In the genomic region with DNA sequence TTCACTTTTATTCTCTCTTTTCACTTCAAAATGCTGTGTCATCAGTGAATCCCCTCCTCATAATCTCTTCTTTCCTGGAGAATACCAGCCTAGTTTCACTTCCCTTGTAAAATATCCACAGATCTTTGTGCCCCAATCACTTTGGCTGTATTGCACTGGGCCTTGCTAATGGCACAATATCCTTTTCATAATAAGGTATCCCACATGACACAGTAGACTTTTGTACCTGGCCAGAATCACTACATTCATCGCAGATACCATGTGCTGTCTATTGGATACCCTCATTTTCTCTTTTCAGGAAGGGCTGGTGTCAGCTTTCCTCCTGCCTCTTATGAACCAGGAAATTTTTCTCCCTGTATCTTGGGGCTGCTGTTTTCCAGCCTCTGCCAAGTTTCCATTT, we compare ENCODE assay signal across 30 cellular contexts. TPM values are rescaled to one million over a fixed set of nuclear protein-coding genes. Genes with fewer than 3 reads are reported as not detected.
DNase-seq lines count a peak whose midpoint lies in the region; FAIRE-seq and TF ChIP-seq lines count a peak whose summit lies in the region.
"Had no signal": no experiment of that assay in that cellular context is flagged by ENCODE, and none has a peak within 500 bp of the region (broad histone marks: within the 10 kb centered on the region; RNA-seq: fewer than 3 reads in every experiment).

No MANE protein-coding gene starts in this region.

- no peak overlapping the region for H2BK120ac ChIP-seq in neuronal stem cell (ENCODE audit: low read depth, low read length)

- in situ Hi-C loops in SK-MEL-5 (cut with HindIII; ENCODE audit: low pct_unique_long_range_greater_than_20kb, low sequenced_read_pairs), result no loop called here

- DNase-seq in NCI-H510A treated with DMSO at 0.1 percent for 48 hours (lab: John Stamatoyannopoulos, UW), result peak; percentile 65
- DNase-seq in NCI-H510A (lab: John Stamatoyannopoulos, UW), result no peak
- peak; percentile 62 for DNase-seq in NCI-H1105 treated with DMSO at 0.1 percent for 48 hours (lab: John Stamatoyannopoulos, UW)
- DNase-seq in SK-MEL-5 (ENCODE audit: low read depth, low spot score), result peak; percentile 2
- DNase-seq in small intestine, result peak; percentile 32
- no peak for DNase-seq in neuronal stem cell (ENCODE audit: low spot score)
- no peak for DNase-seq in adrenal gland
- DNase-seq in H7, result no peak
- DNase-seq: activated CD4-positive, alpha-beta memory T cell treated with anti-CD3 and anti-CD28 coated beads, Interleukin-2, amount 10 ng/mL, durations not matched to agents 7 days and 5 days; activated CD4-positive, CD25-positive, alpha-beta regulatory T cell treated with anti-CD3 and anti-CD28 coated beads, Interleukin-2, amount 50 U/mL, for 72 hours; activated CD8-positive, alpha-beta memory T cell treated with anti-CD3 and anti-CD28 coated beads, Interleukin-2, amount 50 U/mL, for 48 hours; anterior cingulate cortex; cortex of kidney; DND-41; effector memory CD8-positive, alpha-beta T cell; heart left ventricle; MM.1S; NCI-H2029 treated with DMSO at 0.1 percent for 48 hours; right cardiac atrium; SK-N-SH; spleen had no signal

- no peaks in the 10 kb centered on the region for H3K36me3 ChIP-seq in small intestine (ENCODE audit: control insufficient read depth in 2 of 2, insufficient read depth in 2 of 2, low read length in 2 of 2)
- H3K36me3 ChIP-seq in neuronal stem cell (replicated peaks in 1 of 2; ENCODE audit: control insufficient read depth in 2 of 2, insufficient read depth in 2 of 2, low read length in 2 of 2), result no peaks in the 10 kb centered on the region
- no peaks in the 10 kb centered on the region for H3K36me3 ChIP-seq in adrenal gland (replicated peaks in 1 of 2)
- H3K36me3 ChIP-seq in H7 (replicated peaks; ENCODE audit: control insufficient read depth, insufficient read depth, low read length), result no peaks in the 10 kb centered on the region
- H3K36me3 ChIP-seq: heart left ventricle, neural progenitor cell, spleen had no signal

- intact Hi-C loops in adrenal gland (cut with DNase I), result no loop called here

- H2AFZ ChIP-seq in neuronal stem cell (ENCODE audit: low read length), result no peak overlapping the region
- H2AFZ ChIP-seq: neural progenitor cell had no signal

- H3K9me3 ChIP-seq in small intestine (ENCODE audit: control insufficient read depth, low read depth) (no peaks in the 10 kb centered on the region), neuronal stem cell (replicated peaks in 1 of 2; ENCODE audit: control insufficient read depth in 2 of 2, insufficient read depth in 1 of 2, low read depth in 1 of 2, low read length in 2 of 2) (peaks cover 5% of the 10 kb centered on the region in 2 donors), adrenal gland (replicated peaks in 1 of 3) (no peaks in the 10 kb centered on the region)
- H3K9me3 ChIP-seq: SK-N-SH had no signal

- H3K18ac ChIP-seq in neuronal stem cell (ENCODE audit: low read length), result no peak overlapping the region

- no peak for TF ChIP-seq CTCF in adrenal gland (IDR thresholded peaks at IDR 0.05)

- H3K9ac ChIP-seq in neuronal stem cell (ENCODE audit: low read depth, low read length, poor library complexity), result no peak overlapping the region
- H3K9ac ChIP-seq: KMS-11, neural progenitor cell, SK-N-SH had no signal

- no peak for TF ChIP-seq POLR2A in adrenal gland (IDR thresholded peaks at IDR 0.05)

- no peaks in the 10 kb centered on the region for H3K27me3 ChIP-seq in small intestine (ENCODE audit: control insufficient read depth in 2 of 2, insufficient read depth in 2 of 2, low read length in 2 of 2)
- H3K27me3 ChIP-seq in neuronal stem cell (ENCODE audit: control insufficient read depth in 3 of 3, insufficient read depth in 3 of 3, low read depth in 1 of 3, low read length in 3 of 3), result no peaks in the 10 kb centered on the region
- no peaks in the 10 kb centered on the region for H3K27me3 ChIP-seq in adrenal gland
- H3K27me3 ChIP-seq in H7 (ENCODE audit: control insufficient read depth, insufficient read depth, low read length), result no peaks in the 10 kb centered on the region
- H3K27me3 ChIP-seq: neural progenitor cell, spleen had no signal

- no peak overlapping the region for H4K8ac ChIP-seq in neuronal stem cell (ENCODE audit: low read depth, low read length)

- no peak overlapping the region for H3K4ac ChIP-seq in neuronal stem cell (ENCODE audit: low read length)

- H2BK15ac ChIP-seq in neuronal stem cell (ENCODE audit: low read length), result no peak overlapping the region

- no peak overlapping the region for H4K91ac ChIP-seq in neuronal stem cell (ENCODE audit: low read depth, low read length, poor library complexity)

- no peak overlapping the region for H3K23ac ChIP-seq in neuronal stem cell (ENCODE audit: low read depth, low read length, poor library complexity)

- no peak overlapping the region for H2AK5ac ChIP-seq in neuronal stem cell (ENCODE audit: low read depth, low read length)

- H3K27ac ChIP-seq in small intestine (ENCODE audit: low read depth in 1 of 2, low read length in 1 of 2), result peak overlapping the region in 1 of 2 donors; percentile 32
- no peak overlapping the region for H3K27ac ChIP-seq in neuronal stem cell (replicated peaks; ENCODE audit: low read length)
- H3K27ac ChIP-seq in adrenal gland, result no peak overlapping the region
- H3K27ac ChIP-seq: heart left ventricle, KMS-11, neural progenitor cell, RWPE1, spleen had no signal

- no peaks in the 10 kb centered on the region for H3K79me1 ChIP-seq in neuronal stem cell (ENCODE audit: low read depth, low read length)

- no peak for FAIRE-seq in small intestine (lab: Jason Lieb, UNC)

- H3K14ac ChIP-seq in neuronal stem cell (ENCODE audit: low read length), result no peak overlapping the region

- 40 to 62% (median 40%) methylated on average over 1 of the region's 1 CpG for WGBS in small intestine, 3 donors
- no CpG with 5 or more reads among the region's 1 CpG for WGBS in neuronal stem cell (ENCODE audit: extremely low coverage in 2 of 2, insufficient read length in 2 of 2, insufficient replicate concordance in 1 of 2), 2 donors
- WGBS in adrenal gland, 4 donors, result 71 to 94% (median 80%) methylated on average over 1 of the region's 1 CpG

- H2BK12ac ChIP-seq in neuronal stem cell (ENCODE audit: low read length), result no peak overlapping the region

- H3K4me1 ChIP-seq in small intestine (ENCODE audit: control insufficient read depth in 2 of 2, insufficient read depth in 1 of 2, low read depth in 1 of 2, low read length in 1 of 2) (peaks cover 6% of the 10 kb centered on the region in 2 donors), neuronal stem cell (ENCODE audit: control insufficient read depth in 2 of 2, insufficient read depth in 1 of 2, low read depth in 1 of 2, low read length in 2 of 2) (peaks cover 3 to 4% of the 10 kb centered on the region in 2 donors), adrenal gland (replicated peaks in 1 of 2) (no peaks in the 10 kb centered on the region)
- H3K4me1 ChIP-seq: heart left ventricle, spleen had no signal

- no peak overlapping the region for H2BK5ac ChIP-seq in neuronal stem cell (ENCODE audit: low read length)

- no peak overlapping the region for H3K4me2 ChIP-seq in neuronal stem cell (ENCODE audit: insufficient read depth, low read length, poor library complexity, severe bottlenecking)
- H3K4me2 ChIP-seq: KMS-11, neural progenitor cell, SK-N-SH had no signal

- H3K4me3 ChIP-seq in small intestine (ENCODE audit: low read depth in 1 of 2, low read length in 2 of 2) (no peak overlapping the region), neuronal stem cell (ENCODE audit: low read length in 2 of 2) (no peak overlapping the region), adrenal gland (no peak overlapping the region), H7 (ENCODE audit: insufficient read depth, low read depth, low read length) (no peak overlapping the region)
- H3K4me3 ChIP-seq: heart left ventricle, neural progenitor cell, spleen had no signal

RNA-seq across cellular contexts. Expression of a gene that starts 25.7 kb away (rescaled TPM):
- total RNA-seq in SK-MEL-5 (2014; rRNA removed; shearing (Covaris generic)), result not detected in 2 replicates
- 0.07 TPM in 1 of 2 replicates, not detected in the other for polyA plus RNA-seq in SK-MEL-5 (2015; cell fraction: cytosol; rRNA removed)
- polyA plus RNA-seq in SK-MEL-5 (2015; cell fraction: nucleus; rRNA removed), result not detected in 2 replicates
- polyA plus RNA-seq in small intestine, result 10 to 100 TPM in 1 of 3 donors, 1 to 10 TPM in 2; 8.9 to 10.5 (median 9.0) TPM
- 82.7 TPM for polyA plus RNA-seq in neuronal stem cell (2013, experiment 1 of 2)
- polyA plus RNA-seq in neuronal stem cell (2013, experiment 2 of 2), result 86.2 TPM
- 1 to 10 TPM in 4 of 8 donors, under 1 TPM in 2, not detected in 2; 0.06 to 2.4 (median 1.2) TPM for total RNA-seq in adrenal gland
- 1 to 10 TPM in 2 of 3 donors, under 1 TPM in 1; 0.27 to 4.2 (median 2.2) TPM for polyA plus RNA-seq in adrenal gland
- total RNA-seq in H7 (2014; rRNA removed; shearing (Covaris generic)), result 14.1 and 18.1 TPM in 2 replicates
- total RNA-seq: activated CD4-positive, alpha-beta memory T cell treated with anti-CD3 and anti-CD28 coated beads, Interleukin-2, amount 10 ng/mL, durations not matched to agents 7 days and 5 days; activated naive CD4-positive, alpha-beta T cell treated with anti-CD3 and anti-CD28 coated beads, Interleukin-2, amount 50 U/mL, for 72 hours; activated T-helper 2 cell treated with anti-CD3 and anti-CD28 coated beads, Interferon-gamma antibody, Interleukin-2, Interleukin-4, amounts not matched to agents 10 μg/mL and 5 μg/mL and 100 μg/mL, durations not matched to agents 14 hours and 24 hours and 36 hours; cardiac septum; fibroblast of villous mesenchyme; NCI-H460; right cardiac atrium; spleen had no signal
- polyA plus RNA-seq: BJ, heart left ventricle, SK-N-SH had no signal

Comparison
In these comparisons a context has a peak if more than half of its experiments do, and no peak if none do; other contexts are left out.
1. DNase-seq: peak in NCI-H510A treated with DMSO at 0.1 percent for 48 hours (single experiment), NCI-H1105 treated with DMSO at 0.1 percent for 48 hours (single experiment), SK-MEL-5 (single experiment) and small intestine (single experiment); none in NCI-H510A (single experiment), neuronal stem cell (single experiment), adrenal gland (0 of 7) and H7 (single experiment).